Comparison of ENCODE assay signal across 28 cellular contexts in genomic region chr5:101675510-101675909, GRCh38.
DNase-seq lines count a peak whose midpoint lies in the region; ATAC-seq lines count a peak whose summit lies in the region.
"Had no signal": no experiment of that assay in that cellular context is flagged by ENCODE, and none has a peak within 500 bp of the region (broad histone marks: within the 10 kb centered on the region; RNA-seq: fewer than 3 reads in every experiment).

No MANE protein-coding gene starts in this region.

- H3K36me3 Mint-ChIP-seq in activated T-cell treated with anti-CD3 and anti-CD28 coated beads, Interleukin-2, amount 50 U/mL, for 24 hours (ENCODE audit: low read depth) = no peaks in the 10 kb centered on the region
- H3K36me3 Mint-ChIP-seq: activated naive CD8-positive, alpha-beta T cell treated with anti-CD3 and anti-CD28 coated beads for 36 hours; CD4-positive, CD25-positive, alpha-beta regulatory T cell; IgD-negative memory B cell had no signal

- H3K27me3 Mint-ChIP-seq in activated T-cell treated with anti-CD3 and anti-CD28 coated beads, Interleukin-2, amount 50 U/mL, for 24 hours = peaks cover 2% of the 10 kb centered on the region
- H3K27me3 Mint-ChIP-seq: CD4-positive, CD25-positive, alpha-beta regulatory T cell had no signal

- no peak overlapping the region for H3K4me3 Mint-ChIP-seq in activated T-cell treated with anti-CD3 and anti-CD28 coated beads, Interleukin-2, amount 50 U/mL, for 24 hours
- H3K4me3 Mint-ChIP-seq: activated CD8-positive, alpha-beta T cell treated with anti-CD3 and anti-CD28 coated beads, Interleukin-2, amount 10 ng/mL, durations not matched to agents 7 days and 5 days; activated naive CD8-positive, alpha-beta T cell treated with anti-CD3 and anti-CD28 coated beads for 36 hours; CD4-positive, CD25-positive, alpha-beta regulatory T cell; IgD-negative memory B cell; nephron progenitor cell had no signal

- H3K4me1 Mint-ChIP-seq in activated T-cell treated with anti-CD3 and anti-CD28 coated beads, Interleukin-2, amount 50 U/mL, for 24 hours (ENCODE audit: low read depth) = no peaks in the 10 kb centered on the region
- H3K4me1 Mint-ChIP-seq: activated naive CD8-positive, alpha-beta T cell treated with anti-CD3 and anti-CD28 coated beads for 36 hours; CD4-positive, CD25-positive, alpha-beta regulatory T cell; IgD-negative memory B cell had no signal

- no peaks in the 10 kb centered on the region for H3K9me3 Mint-ChIP-seq in activated T-cell treated with anti-CD3 and anti-CD28 coated beads, Interleukin-2, amount 50 U/mL, for 24 hours
- H3K9me3 Mint-ChIP-seq: activated naive CD8-positive, alpha-beta T cell treated with anti-CD3 and anti-CD28 coated beads for 36 hours; CD4-positive, CD25-positive, alpha-beta regulatory T cell; IgD-negative memory B cell; nephron progenitor cell had no signal

- ATAC-seq in HG03108 (IDR thresholded peaks at IDR 0.05; ENCODE audit: unreplicated experiment) = no peak
- ATAC-seq: activated CD8-positive, alpha-beta T cell treated with anti-CD3 and anti-CD28 coated beads, Interleukin-2, amount 10 ng/mL, durations not matched to agents 7 days and 5 days; esophagus mucosa; foreskin keratinocyte; heart right ventricle had no signal

- H3K27ac Mint-ChIP-seq in activated T-cell treated with anti-CD3 and anti-CD28 coated beads, Interleukin-2, amount 50 U/mL, for 24 hours = no peak overlapping the region
- H3K27ac Mint-ChIP-seq: activated CD8-positive, alpha-beta T cell treated with anti-CD3 and anti-CD28 coated beads, Interleukin-2, amount 10 ng/mL, durations not matched to agents 7 days and 5 days; activated naive CD8-positive, alpha-beta T cell treated with anti-CD3 and anti-CD28 coated beads for 36 hours; CD4-positive, CD25-positive, alpha-beta regulatory T cell; IgD-negative memory B cell; nephron progenitor cell had no signal

- peak; percentile 4 for DNase-seq in NCI-H2171 treated with DMSO at 0.1 percent for 48 hours (lab: John Stamatoyannopoulos, UW)
- DNase-seq in NCI-H2171 (lab: John Stamatoyannopoulos, UW) = no peak
- DNase-seq in NCI-H1092 treated with DMSO at 0.1 percent for 48 hours (lab: John Stamatoyannopoulos, UW) = peak; percentile 65
- DNase-seq in NCI-H2029 (lab: John Stamatoyannopoulos, UW) = peak; percentile 62
- peak; percentile 60 for DNase-seq in NCI-H774 (lab: John Stamatoyannopoulos, UW)
- no peak for DNase-seq in activated T-cell treated with anti-CD3 and anti-CD28 coated beads, Interleukin-2, amount 50 U/mL, for 24 hours
- no peak for DNase-seq in ecto neural progenitor cell (ENCODE audit: low spot score)
- DNase-seq: activated CD4-positive, alpha-beta T cell treated with anti-CD3 and anti-CD28 coated beads for 1 hour; activated CD8-positive, alpha-beta T cell treated with anti-CD3 and anti-CD28 coated beads, Interleukin-2, amount 10 ng/mL, durations not matched to agents 7 days and 5 days; activated effector memory CD4-positive, alpha-beta T cell treated with anti-CD3 and anti-CD28 coated beads, Interleukin-2, amount 50 U/mL, for 16 hours; activated naive CD8-positive, alpha-beta T cell treated with anti-CD3 and anti-CD28 coated beads for 36 hours; CD4-positive, CD25-positive, alpha-beta regulatory T cell; foreskin keratinocyte; GDM1; H7; heart right ventricle; NCI-H187; NCI-H510A; nephron progenitor cell; ovary; retina; stimulated activated CD8-positive, alpha-beta memory T cell treated with anti-CD3 and anti-CD28 coated beads, Interleukin-4, amount 100 ng/mL, for 48 hours; stomach; T-helper 2 cell; thyroid gland had no signal

Comparison
In these comparisons a context has a peak if more than half of its experiments do, and no peak if none do; other contexts are left out.
1. DNase-seq: peak in NCI-H2171 treated with DMSO at 0.1 percent for 48 hours (single experiment), NCI-H1092 treated with DMSO at 0.1 percent for 48 hours (single experiment), NCI-H2029 (single experiment) and NCI-H774 (single experiment); none in NCI-H2171 (single experiment), activated T-cell treated with anti-CD3 and anti-CD28 coated beads, Interleukin-2, amount 50 U/mL, for 24 hours (single experiment) and ecto neural progenitor cell (single experiment).